ENCODE assay signal across 1 cellular context in genomic region chr13:49690990-49691886, GRCh38.
TF ChIP-seq lines count a peak whose summit lies in the region.

TSS of gene EBPL (minus strand) at chr13:49691486. CDS start at chr13:49691424, 62 bp downstream.

TF ChIP-seq in GM12878, 131 proteins besides CTCF, POLR2A, EP300 and RAD21 (continued from another document and continues in another):
- TF ChIP-seq ZNF592 (IDR thresholded peaks at IDR 0.05) (no peak), SIN3A (IDR thresholded peaks at IDR 0.05; ENCODE audit: low read depth, low read length) (no peak), HDAC2 (IDR thresholded peaks at IDR 0.05) (0 out of 2 replicates have a peak, but pooled peaks have one; percentile 33), CREM (IDR thresholded peaks at IDR 0.05; ENCODE audit: low read depth) (no peak), EZH2 (IDR thresholded peaks at IDR 0.05; ENCODE audit: borderline replicate concordance, control insufficient read depth, low read depth, low read length) (no peak), PRDM15 (CRISPR knock-in tag; IDR thresholded peaks at IDR 0.05) (no peak), NFIC (IDR thresholded peaks at IDR 0.05; ENCODE audit: low read depth, low read length) (no peak), NR2F1 (conservative IDR thresholded peaks at IDR 0.05) (0 out of 2 replicates have a peak, but pooled peaks have one; percentile 39), JUND (IDR thresholded peaks at IDR 0.05; ENCODE audit: low read depth, low read length) (no peak), TAF1 (IDR thresholded peaks at IDR 0.05; ENCODE audit: borderline replicate concordance, low read depth, low read length) (0 out of 2 replicates have a peak, but pooled peaks have one; percentile 19), HDGF (IDR thresholded peaks at IDR 0.05) (no peak), BACH1 (IDR thresholded peaks at IDR 0.05; ENCODE audit: borderline replicate concordance) (peak; percentile 75; the same call in 1 of the 2 replicates), TCF7 (IDR thresholded peaks at IDR 0.05; ENCODE audit: borderline replicate concordance) (no peak), MEF2A (IDR thresholded peaks at IDR 0.05; ENCODE audit: insufficient read depth, low read depth, low read length) (no peak), E4F1 (IDR thresholded peaks at IDR 0.05; ENCODE audit: borderline replicate concordance, partially characterized antibody) (no peak), ZNF207 (IDR thresholded peaks at IDR 0.05; ENCODE audit: borderline replicate concordance) (no peak), SMARCA5 (IDR thresholded peaks at IDR 0.05) (0 out of 2 replicates have a peak, but pooled peaks have one; percentile 74), ATF3 (IDR thresholded peaks at IDR 0.05; ENCODE audit: borderline replicate concordance, extremely low read depth, low read depth, low read length) (no peak), BHLHE40 (IDR thresholded peaks at IDR 0.05; ENCODE audit: borderline replicate concordance in 1 of 2, low read depth in 2 of 2, low read length in 1 of 2) (peak in 1 of 2 experiments; percentile 48; a peak in 2 of 4 replicates), TBL1XR1 (IDR thresholded peaks at IDR 0.05; ENCODE audit: low read depth, low read length) (no peak), KLF5 (IDR thresholded peaks at IDR 0.05; ENCODE audit: partially characterized antibody) (no peak), EGR1 (IDR thresholded peaks at IDR 0.05; ENCODE audit: borderline replicate concordance in 1 of 2, low read depth in 2 of 2, low read length in 2 of 2) (peak in 1 of 2 experiments; percentile 53; a peak in 1 of 3 replicates), TCF3 (IDR thresholded peaks at IDR 0.05; ENCODE audit: borderline replicate concordance, insufficient read depth, low read depth, low read length) (0 out of 2 replicates have a peak, but pooled peaks have one; percentile 13), KAT2A (conservative IDR thresholded peaks at IDR 0.05; ENCODE audit: control insufficient read depth, low read depth, low read length) (no peak), HCFC1 (IDR thresholded peaks at IDR 0.05; ENCODE audit: low read length) (no peak), EED (IDR thresholded peaks at IDR 0.05; ENCODE audit: low read depth) (no peak), MYC (IDR thresholded peaks at IDR 0.05; ENCODE audit: insufficient read depth, insufficient read length, insufficient replicate concordance, low read length, severe bottlenecking) (peak; percentile 62), CHD4 (IDR thresholded peaks at IDR 0.05) (no peak), MEF2B (IDR thresholded peaks at IDR 0.05; ENCODE audit: partially characterized antibody, poor library complexity, severe bottlenecking) (no peak), YY1 (IDR thresholded peaks at IDR 0.05; ENCODE audit: low read depth, low read length) (no peak), DPF2 (IDR thresholded peaks at IDR 0.05) (peak; percentile 69), TCF12 (IDR thresholded peaks at IDR 0.05; ENCODE audit: low read depth, low read length) (no peak), BCLAF1 (IDR thresholded peaks at IDR 0.05) (0 out of 2 replicates have a peak, but pooled peaks have one; percentile 19), PKNOX1 (IDR thresholded peaks at IDR 0.05) (no peak), MYB (IDR thresholded peaks at IDR 0.05; ENCODE audit: borderline replicate concordance, low read depth, low read length) (no peak), ZNF24 (IDR thresholded peaks at IDR 0.05) (no peak), ZBED1 (IDR thresholded peaks at IDR 0.05; ENCODE audit: borderline replicate concordance) (no peak), SPI1 (IDR thresholded peaks at IDR 0.05; ENCODE audit: borderline replicate concordance, insufficient read depth, low read depth, low read length) (no peak), NR2C2 (IDR thresholded peaks at IDR 0.05; ENCODE audit: borderline replicate concordance, control insufficient read depth, insufficient read length, low read depth) (no peak), MXI1 (IDR thresholded peaks at IDR 0.05; ENCODE audit: low read depth, low read length) (peak; percentile 75), CBX3 (IDR thresholded peaks at IDR 0.05; ENCODE audit: borderline replicate concordance, low read depth) (no peak), GATAD2B (conservative IDR thresholded peaks at IDR 0.05; ENCODE audit: low read depth) (peak; percentile 69), ESRRA (IDR thresholded peaks at IDR 0.05; ENCODE audit: low read length) (no peak), IKZF1 (conservative IDR thresholded peaks at IDR 0.05) (peak; percentile 86), SUPT20H (IDR thresholded peaks at IDR 0.05; ENCODE audit: borderline replicate concordance, control insufficient read depth, low read depth, low read length) (no peak), E2F4 (IDR thresholded peaks at IDR 0.05; ENCODE audit: low read depth, low read length) (no peak), PAX8 (IDR thresholded peaks at IDR 0.05) (no peak), MTA2 (IDR thresholded peaks at IDR 0.05; ENCODE audit: low read depth) (no peak)
